ENCODE assay signal across 8 cellular contexts in the genomic region with DNA sequence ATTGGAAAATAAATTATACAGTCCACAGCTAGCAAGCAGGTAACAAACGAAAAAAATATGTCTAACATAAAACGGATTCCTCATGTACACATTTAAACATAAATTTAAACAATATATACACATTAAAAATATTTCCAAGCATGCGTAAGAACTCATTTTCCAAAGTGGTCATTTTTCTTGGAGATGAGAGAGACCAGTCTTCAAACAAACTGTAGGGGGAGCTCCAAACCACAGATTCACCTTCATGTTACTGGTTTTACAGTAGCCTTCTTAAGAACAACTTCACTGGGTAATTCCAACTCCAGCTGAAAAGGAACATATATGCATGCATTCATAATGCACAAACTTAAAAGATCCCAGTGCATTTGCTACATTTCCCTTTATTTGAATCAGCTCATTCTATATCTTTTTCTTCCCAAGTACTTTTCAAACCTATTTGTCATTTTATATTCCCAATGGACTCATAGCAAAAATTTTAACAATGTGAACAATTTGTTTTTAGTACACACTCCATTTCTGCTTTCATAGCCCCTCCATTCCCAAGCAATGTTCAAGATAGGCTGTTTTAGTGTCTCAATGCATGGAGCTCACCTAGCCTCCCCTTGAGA. TPM values are rescaled to one million over a fixed set of nuclear protein-coding genes. Genes with fewer than 3 reads are reported as not detected.
DNase-seq lines count a peak whose midpoint lies in the region; ATAC-seq and TF ChIP-seq lines count a peak whose summit lies in the region.

No MANE protein-coding gene starts in this region.

- TF ChIP-seq CTCF in spleen (IDR thresholded peaks at IDR 0.05 in 8 of 11, conservative IDR thresholded peaks at IDR 0.05 in 3 of 11), result peak; percentile 62 to 87 (median 74)

- DNase-seq in CMK (ENCODE audit: low read depth) (peak; percentile 74), HAP-1 (ENCODE audit: low spot score in 2 of 2) (peak; percentile 57 to 87), NCI-H446 (lab: John Stamatoyannopoulos, UW) (peak; percentile 56 to 78), hepatic stellate cell (ENCODE audit: low spot score) (peak; percentile 56), spleen (no peak)
- DNase-seq in activated CD8-positive, alpha-beta T cell treated with anti-CD3 and anti-CD28 coated beads, Interleukin-2, amount 10 ng/mL, durations not matched to agents 7 days and 5 days, result peak; percentile 67

- no peak overlapping the region for H3K27ac ChIP-seq in spleen

- peaks cover 3% of the 10 kb centered on the region for H3K27me3 Mint-ChIP-seq in activated CD8-positive, alpha-beta T cell treated with anti-CD3 and anti-CD28 coated beads, Interleukin-2, amount 10 ng/mL, durations not matched to agents 7 days and 5 days (ENCODE audit: low read depth)

- H3K36me3 ChIP-seq in HAP-1 (replicated peaks) (no peaks in the 10 kb centered on the region), spleen (no peaks in the 10 kb centered on the region)

- intact Hi-C loops in spleen (cut with DNase I; ENCODE audit: low total_unique reads), result no loop called here

- H3K36me3 Mint-ChIP-seq in activated CD8-positive, alpha-beta T cell treated with anti-CD3 and anti-CD28 coated beads, Interleukin-2, amount 10 ng/mL, durations not matched to agents 7 days and 5 days (ENCODE audit: low read depth), result no peaks in the 10 kb centered on the region

- H3K4me1 ChIP-seq in HAP-1 (peaks cover 20% of the 10 kb centered on the region), spleen (peaks cover 9 to 23% (median 12%) of the 10 kb centered on the region in 6 donors)

- no peak overlapping the region for H3K4me3 Mint-ChIP-seq in activated CD8-positive, alpha-beta T cell treated with anti-CD3 and anti-CD28 coated beads, Interleukin-2, amount 10 ng/mL, durations not matched to agents 7 days and 5 days

- no peak overlapping the region for H3K27ac Mint-ChIP-seq in activated CD8-positive, alpha-beta T cell treated with anti-CD3 and anti-CD28 coated beads, Interleukin-2, amount 10 ng/mL, durations not matched to agents 7 days and 5 days

- POLR2A ChIA-PET in activated CD8-positive, alpha-beta T cell treated with anti-CD3 and anti-CD28 coated beads, Interleukin-2, amount 10 ng/mL, durations not matched to agents 7 days and 5 days (lab: Charles Lee), result interaction anchor here (1.2 to 2.8 kb wide), 2 partner anchors 103 to 354 kb away, joined by 3 to 6 read pairs; partner anchors contain the start of gene MOB1A

- H3K4me3 ChIP-seq in HAP-1, result no peak overlapping the region
- no peak overlapping the region for H3K4me3 ChIP-seq in spleen

- WGBS in spleen, 5 donors, result 10 to 19% (median 14%) methylated on average over 3 of the region's 3 CpGs

- in situ Hi-C loops in HAP-1 (cut with MboI; ENCODE audit: low sequenced_read_pairs), result loop anchor here (10.0 kb wide), 1 partner anchor 331 kb away; no protein-coding TSS in a partner anchor

- no peaks in the 10 kb centered on the region for H3K9me3 Mint-ChIP-seq in activated CD8-positive, alpha-beta T cell treated with anti-CD3 and anti-CD28 coated beads, Interleukin-2, amount 10 ng/mL, durations not matched to agents 7 days and 5 days (ENCODE audit: insufficient read depth)

- CTCF ChIA-PET in activated CD8-positive, alpha-beta T cell treated with anti-CD3 and anti-CD28 coated beads, Interleukin-2, amount 10 ng/mL, durations not matched to agents 7 days and 5 days (lab: Charles Lee), result interaction anchor here (0.5 to 8.9 kb wide), 51 partner anchors 9 to 763 kb away, joined by 3 to 215 read pairs (median 4); partner anchors contain the start of genes BOLA3 and MOB1A

- H3K9me3 ChIP-seq in HAP-1 (no peaks in the 10 kb centered on the region), spleen (no peaks in the 10 kb centered on the region)

- peaks cover 19% of the 10 kb centered on the region for H3K4me1 Mint-ChIP-seq in activated CD8-positive, alpha-beta T cell treated with anti-CD3 and anti-CD28 coated beads, Interleukin-2, amount 10 ng/mL, durations not matched to agents 7 days and 5 days (ENCODE audit: low read depth)

- no peak for ATAC-seq in activated CD8-positive, alpha-beta T cell treated with anti-CD3 and anti-CD28 coated beads, Interleukin-2, amount 10 ng/mL, durations not matched to agents 7 days and 5 days
- ATAC-seq in HG03521 (IDR thresholded peaks at IDR 0.05; ENCODE audit: unreplicated experiment), result no peak
- ATAC-seq in GM18505 (IDR thresholded peaks at IDR 0.05; ENCODE audit: unreplicated experiment), result no peak

- TF ChIP-seq POLR2A in spleen (IDR thresholded peaks at IDR 0.05) (no peak), GM18505 (IDR thresholded peaks at IDR 0.05; ENCODE audit: borderline replicate concordance, extremely low read depth, insufficient read depth, insufficient read length) (no peak)

- H3K27me3 ChIP-seq in HAP-1 (ENCODE audit: low read depth) (peaks cover 17% of the 10 kb centered on the region; the same call in 1 of the 2 replicates), spleen (replicated peaks in 1 of 7) (no peaks in the 10 kb centered on the region)

RNA-seq across cellular contexts. Expression of gene STAMBP, which starts 4.7 kb away (rescaled TPM):
- total RNA-seq in activated CD8-positive, alpha-beta T cell treated with anti-CD3 and anti-CD28 coated beads, Interleukin-2, amount 10 ng/mL, durations not matched to agents 7 days and 5 days, result 10 to 100 TPM; 33.6 to 34.9 TPM
- 10 to 100 TPM; 26.2 to 35.1 (median 28.5) TPM for total RNA-seq in spleen
- 10 to 100 TPM; 19.5 to 28.5 (median 26.6) TPM for polyA plus RNA-seq in spleen

RNA-seq across cellular contexts. Expression of gene C2orf78, which starts 40.0 kb away (rescaled TPM):
- total RNA-seq in activated CD8-positive, alpha-beta T cell treated with anti-CD3 and anti-CD28 coated beads, Interleukin-2, amount 10 ng/mL, durations not matched to agents 7 days and 5 days, result not detected
- total RNA-seq in spleen, result not detected
- polyA plus RNA-seq in spleen, result not detected

RNA-seq across cellular contexts. Expression of gene DUSP11, which starts 44.1 kb away (rescaled TPM):
- total RNA-seq in activated CD8-positive, alpha-beta T cell treated with anti-CD3 and anti-CD28 coated beads, Interleukin-2, amount 10 ng/mL, durations not matched to agents 7 days and 5 days, result 10 to 100 TPM; 24.3 to 25.6 TPM
- 10 to 100 TPM; 24.5 to 49.3 (median 29.9) TPM for total RNA-seq in spleen
- polyA plus RNA-seq in spleen, result 10 to 100 TPM; 17.2 to 25.3 (median 25.1) TPM
